12 cellular contexts compared by ENCODE assay signal in the genomic region with DNA sequence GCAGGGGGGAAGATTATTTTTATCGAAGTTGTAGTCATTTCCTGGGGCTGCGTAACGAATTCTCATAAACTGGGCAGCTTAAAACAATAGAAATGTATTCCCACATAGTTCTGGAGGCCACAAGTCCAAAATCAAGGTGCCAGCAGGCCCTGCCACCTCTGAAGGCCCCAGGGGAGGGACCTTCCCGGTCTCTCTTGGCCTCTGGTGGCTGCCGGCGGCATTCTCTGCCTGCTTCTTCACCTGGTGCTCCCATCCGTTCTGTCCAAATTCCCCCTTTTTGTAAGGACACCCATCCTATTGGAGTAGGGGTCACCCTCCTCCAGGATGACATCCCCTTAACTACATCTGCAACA.
DNase-seq lines count a peak whose midpoint lies in the region; ATAC-seq and TF ChIP-seq lines count a peak whose summit lies in the region.
"Had no signal": no experiment of that assay in that cellular context is flagged by ENCODE, and none has a peak within 500 bp of the region (broad histone marks: within the 10 kb centered on the region; RNA-seq: fewer than 3 reads in every experiment).

No MANE protein-coding gene starts in this region.

- H3K27ac Mint-ChIP-seq in CD4-positive, alpha-beta T cell = peak overlapping the region; percentile 99
- peak overlapping the region in 2 of 3 donors; percentile 86 to 95 for H3K27ac Mint-ChIP-seq in IgD-negative memory B cell

- no peak overlapping the region for H3K9ac ChIP-seq in skeletal muscle tissue (ENCODE audit: low read depth in 1 of 3, low read length in 3 of 3)

- peak; percentile 4 for ATAC-seq in CD4-positive, alpha-beta T cell (ENCODE audit: poor library complexity)
- ATAC-seq in foreskin keratinocyte = no peak
- ATAC-seq: esophagus mucosa had no signal

- peaks cover 6 to 8% (median 6%) of the 10 kb centered on the region in 3 donors for H3K4me1 ChIP-seq in skeletal muscle tissue (ENCODE audit: control insufficient read depth in 3 of 3, insufficient read depth in 3 of 3, low read length in 3 of 3)
- H3K4me1 ChIP-seq in foreskin keratinocyte = no peaks in the 10 kb centered on the region

- CTCF ChIA-PET in CD4-positive, alpha-beta T cell (lab: Charles Lee) = no interaction called here

- H3K27me3 ChIP-seq in CD4-positive, alpha-beta T cell (ENCODE audit: control insufficient read depth, insufficient read depth, low read length) = no peaks in the 10 kb centered on the region
- peaks cover 4 to 23% (median 13%) of the 10 kb centered on the region in 3 donors for H3K27me3 ChIP-seq in skeletal muscle tissue (ENCODE audit: control insufficient read depth in 3 of 3, insufficient read depth in 3 of 3, low read length in 3 of 3)
- H3K27me3 ChIP-seq in foreskin keratinocyte = no peaks in the 10 kb centered on the region
- H3K27me3 ChIP-seq: tibial artery had no signal

- intact Hi-C loops in CD4-positive, alpha-beta T cell (cut with DNase I, micrococcal nuclease) = loop anchor here (5.0 kb wide), 4 partner anchors 36 to 89 kb away; no protein-coding TSS in a partner anchor

- no peak overlapping the region for H3K4me3 ChIP-seq in skeletal muscle tissue (ENCODE audit: low read length in 3 of 3)
- H3K4me3 ChIP-seq: tibial artery had no signal

- POLR2A ChIA-PET in CD4-positive, alpha-beta T cell (lab: Charles Lee) = interaction anchor here (1.0 to 3.7 kb wide), 8 partner anchors 8 to 147 kb away, joined by 3 to 69 read pairs (median 6); partner anchors contain the start of genes NDUFV3 and PDE9A

- H3K4me1 Mint-ChIP-seq in CD4-positive, alpha-beta T cell (ENCODE audit: low read depth) = peaks cover 29% of the 10 kb centered on the region
- peaks cover 9 to 14% (median 13%) of the 10 kb centered on the region in 3 donors for H3K4me1 Mint-ChIP-seq in IgD-negative memory B cell

- H3K36me3 ChIP-seq in skeletal muscle tissue (ENCODE audit: control insufficient read depth in 3 of 3, insufficient read depth in 3 of 3, low read length in 3 of 3) = no peaks in the 10 kb centered on the region
- H3K36me3 ChIP-seq: tibial artery had no signal

- H3K9me3 ChIP-seq in CD4-positive, alpha-beta T cell (ENCODE audit: control insufficient read depth, low read length) = no peaks in the 10 kb centered on the region
- no peaks in the 10 kb centered on the region for H3K9me3 ChIP-seq in skeletal muscle tissue (ENCODE audit: control insufficient read depth in 3 of 3, low read length in 3 of 3)
- H3K9me3 ChIP-seq: tibial artery had no signal

- peak overlapping the region; percentile 76 for H3K27ac ChIP-seq in CD4-positive, alpha-beta T cell (ENCODE audit: low read depth, low read length)
- H3K27ac ChIP-seq in skeletal muscle tissue (ENCODE audit: low read depth, low read length) (peak overlapping the region; percentile 12), foreskin keratinocyte (no peak overlapping the region)
- H3K27ac ChIP-seq: tibial artery had no signal

- DNase-seq in CD4-positive, alpha-beta T cell = no peak
- DNase-seq in dermis blood vessel endothelial cell (peak; percentile 32), foreskin keratinocyte (no peak), medulla oblongata (ENCODE audit: extremely low spot score) (no peak), occipital lobe (lab: John Stamatoyannopoulos, UW) (no peak)
- DNase-seq in NK-92 treated with Interleukin-12 subunit alpha and Interleukin-12 subunit beta, amount 100 ng/mL, for 24 hours (lab: John Stamatoyannopoulos, UW) = no peak
- DNase-seq: NCI-H1048, NCI-H345 had no signal

- H3K4me3 Mint-ChIP-seq in CD4-positive, alpha-beta T cell = peak overlapping the region; percentile 57
- H3K4me3 Mint-ChIP-seq in IgD-negative memory B cell = peak overlapping the region; percentile 58 to 87 (median 68)

- H3K36me3 Mint-ChIP-seq in CD4-positive, alpha-beta T cell (ENCODE audit: low read depth) = peaks cover 9% of the 10 kb centered on the region
- H3K36me3 Mint-ChIP-seq in IgD-negative memory B cell = peaks cover 1% of the 10 kb centered on the region

- no peaks in the 10 kb centered on the region for H3K9me3 Mint-ChIP-seq in CD4-positive, alpha-beta T cell
- no peaks in the 10 kb centered on the region for H3K9me3 Mint-ChIP-seq in IgD-negative memory B cell

- H3K27me3 Mint-ChIP-seq in CD4-positive, alpha-beta T cell = no peaks in the 10 kb centered on the region
- peaks cover 16% of the 10 kb centered on the region for H3K27me3 Mint-ChIP-seq in IgD-negative memory B cell

- TF ChIP-seq CTCF in CD4-positive, alpha-beta T cell (IDR thresholded peaks at IDR 0.05) = no peak
- TF ChIP-seq CTCF in foreskin keratinocyte (conservative IDR thresholded peaks at IDR 0.05) = no peak
